ENCODE assay signal across 12 cellular contexts in genomic region chr9:113808391-113809191, GRCh38.
DNase-seq lines count a peak whose midpoint lies in the region; FAIRE-seq and TF ChIP-seq lines count a peak whose summit lies in the region.
"Had no signal": no experiment of that assay in that cellular context is flagged by ENCODE, and none has a peak within 500 bp of the region (broad histone marks: within the 10 kb centered on the region; RNA-seq: fewer than 3 reads in every experiment).

No MANE protein-coding gene starts in this region.

- intact Hi-C loops in CD14-positive monocyte (cut with micrococcal nuclease): loop anchor here (5.0 to 10.0 kb wide), 2 partner anchors 69 to 156 kb away; partner anchors contain the start of gene ZNF618 (in 1 of the 2)

- peak overlapping the region; percentile 15 for H3K4me2 ChIP-seq in osteoblast (ENCODE audit: insufficient read depth, low read length)

- TF ChIP-seq CTCF in osteoblast (IDR thresholded peaks at IDR 0.05; ENCODE audit: extremely low read depth, low read depth, low read length) (no peak), CD14-positive monocyte (IDR thresholded peaks at IDR 0.05) (no peak)

- peak overlapping the region; percentile 17 for H2AFZ ChIP-seq in osteoblast (ENCODE audit: low read length)

- no peaks in the 10 kb centered on the region for H4K20me1 ChIP-seq in osteoblast (ENCODE audit: insufficient read depth, low read length)

- no peaks in the 10 kb centered on the region for H3K36me3 ChIP-seq in osteoblast (ENCODE audit: insufficient read depth, low read length)

- peak; percentile 31 for FAIRE-seq in RCC 7860 (lab: Jason Lieb, UNC)
- FAIRE-seq: GM19239 had no signal

- H3K9me3 ChIP-seq in osteoblast (ENCODE audit: low read depth, low read length): no peaks in the 10 kb centered on the region

- H3K4me1 ChIP-seq in osteoblast (ENCODE audit: insufficient read depth, low read length): peaks cover 15% of the 10 kb centered on the region

- H3K36me3 Mint-ChIP-seq in CD14-positive monocyte: no peaks in the 10 kb centered on the region
- H3K36me3 Mint-ChIP-seq: activated naive CD8-positive, alpha-beta T cell had no signal

- peaks cover 14% of the 10 kb centered on the region for H3K27me3 ChIP-seq in osteoblast (ENCODE audit: insufficient read depth, low read length)

- TF ChIP-seq POLR2A in erythroblast (IDR thresholded peaks at IDR 0.05; ENCODE audit: low read length): no peak

- H3K4me3 Mint-ChIP-seq in CD14-positive monocyte: no peak overlapping the region
- H3K4me3 Mint-ChIP-seq: activated naive CD8-positive, alpha-beta T cell had no signal

- no peaks in the 10 kb centered on the region for H3K9me3 Mint-ChIP-seq in CD14-positive monocyte

- peak overlapping the region in 3 of 7 donors; percentile 46 to 69 (median 62) for H3K27ac Mint-ChIP-seq in CD14-positive monocyte
- H3K27ac Mint-ChIP-seq: activated naive CD8-positive, alpha-beta T cell had no signal

- H3K79me2 ChIP-seq in osteoblast (ENCODE audit: insufficient read depth, low read length): no peaks in the 10 kb centered on the region

- H3K4me1 Mint-ChIP-seq in CD14-positive monocyte: peaks cover 25% of the 10 kb centered on the region

- H3K27me3 Mint-ChIP-seq in CD14-positive monocyte (ENCODE audit: low read depth in 3 of 3): peaks cover 0 to 2% (median 2%) of the 10 kb centered on the region in 3 donors

- DNase-seq in ELR (ENCODE audit: low read depth): peak; percentile 76
- DNase-seq in RCC 7860 (ENCODE audit: low spot score): peak; percentile 35
- peak; percentile 75 for DNase-seq in fibroblast of peridontal ligament (ENCODE audit: extremely low read depth)
- DNase-seq in osteoblast (ENCODE audit: insufficient read length, low spot score, missing footprints): peak; percentile 58
- DNase-seq in NCI-H510A treated with DMSO at 0.1 percent for 48 hours (lab: John Stamatoyannopoulos, UW): no peak
- DNase-seq in erythroblast (lab: John Stamatoyannopoulos, UW): no peak
- DNase-seq in NCI-H526 (lab: John Stamatoyannopoulos, UW): no peak
- no peak for DNase-seq in CD14-positive monocyte (ENCODE audit: low spot score)
- DNase-seq: NCI-H2227 treated with DMSO at 0.1 percent for 48 hours, T-helper 2 cell had no signal

- H3K27ac ChIP-seq in osteoblast (ENCODE audit: low read depth, low read length): no peak overlapping the region

- no peak overlapping the region for H3K4me3 ChIP-seq in osteoblast (ENCODE audit: insufficient read depth, low read length)

Comparison
In these comparisons a context has a peak if more than half of its experiments do, and no peak if none do; other contexts are left out.
1. DNase-seq: peak in ELR (single experiment), RCC 7860 (single experiment), fibroblast of peridontal ligament (single experiment) and osteoblast (single experiment); none in NCI-H510A treated with DMSO at 0.1 percent for 48 hours (single experiment), erythroblast (0 of 2), NCI-H526 (0 of 2) and CD14-positive monocyte (single experiment).